ENCODE assay signal across 8 cellular contexts in genomic region chr17:6420173-6420641, GRCh38. TPM values are rescaled to one million over a fixed set of nuclear protein-coding genes. Genes with fewer than 3 reads are reported as not detected.
A peak's percentile ranks its signal among the peaks of the same experiment; 100 is the strongest.
DNase-seq lines count a peak whose midpoint lies in the region; ATAC-seq and TF ChIP-seq lines count a peak whose summit lies in the region.

No MANE protein-coding gene starts in this region.

- DNase-seq in MCF 10A (ENCODE audit: unreplicated experiment) = peak; percentile 16
- DNase-seq in breast epithelium (ENCODE audit: low spot score in 2 of 2) = no peak
- no peak for DNase-seq in RWPE2 (ENCODE audit: low spot score)
- DNase-seq in fibroblast of mammary gland (ENCODE audit: low read depth) = peak; percentile 12
- DNase-seq in stimulated activated effector memory CD8-positive, alpha-beta T cell treated with anti-CD3 and anti-CD28 coated beads, Interleukin-12 subunit alpha, Interleukin-12 subunit beta, amount 100 ng/mL, for 72 hours (ENCODE audit: low spot score in 2 of 2) = no peak
- DNase-seq in NCI-H2081 treated with DMSO at 0.1 percent for 48 hours (lab: John Stamatoyannopoulos, UW) = no peak
- DNase-seq in NCI-H1092 (lab: John Stamatoyannopoulos, UW) = no peak
- no peak for DNase-seq in Ammon's horn (ENCODE audit: low spot score)

- no peaks in the 10 kb centered on the region for H3K36me3 Mint-ChIP-seq in MCF 10A (ENCODE audit: insufficient read depth, unreplicated experiment)
- H3K36me3 Mint-ChIP-seq in stimulated activated effector memory CD8-positive, alpha-beta T cell treated with anti-CD3 and anti-CD28 coated beads, Interleukin-12 subunit alpha, Interleukin-12 subunit beta, amount 100 ng/mL, for 72 hours = no peaks in the 10 kb centered on the region

- no peak for TF ChIP-seq POLR2A in breast epithelium (IDR thresholded peaks at IDR 0.05)

- no peaks in the 10 kb centered on the region for H3K4me1 Mint-ChIP-seq in MCF 10A (ENCODE audit: insufficient read depth, unreplicated experiment)
- H3K4me1 Mint-ChIP-seq in stimulated activated effector memory CD8-positive, alpha-beta T cell treated with anti-CD3 and anti-CD28 coated beads, Interleukin-12 subunit alpha, Interleukin-12 subunit beta, amount 100 ng/mL, for 72 hours = peaks cover 10% of the 10 kb centered on the region

- no peak for TF ChIP-seq CTCF in MCF 10A (IDR thresholded peaks at IDR 0.05; ENCODE audit: unreplicated experiment)
- TF ChIP-seq CTCF in breast epithelium (IDR thresholded peaks at IDR 0.05) = peak in 1 of 3 donors; percentile 13
- TF ChIP-seq CTCF in RWPE2 (IDR thresholded peaks at IDR 0.05; ENCODE audit: poor library complexity, severe bottlenecking) = peak; percentile 16
- TF ChIP-seq CTCF in fibroblast of mammary gland (conservative IDR thresholded peaks at IDR 0.05; ENCODE audit: control insufficient read depth, insufficient read depth, low read depth, low read length) = peak; percentile 43

- intact Hi-C loops in MCF 10A (cut with micrococcal nuclease) = loop anchor here (5.0 kb wide), 1 partner anchor 1173 kb away; no protein-coding TSS in a partner anchor
- intact Hi-C loops in breast epithelium (cut with DNase I; ENCODE audit: low total_unique reads) = no loop called here

- H3K27ac ChIP-seq in breast epithelium (no peak overlapping the region), RWPE2 (ENCODE audit: poor library complexity, severe bottlenecking) (no peak overlapping the region)

- CTCF ChIA-PET in MCF 10A (lab: Yijun Ruan, JAX) = interaction anchor here (0.6 to 1.6 kb wide), 5 partner anchors 138 to 1201 kb away, joined by 3 to 8 read pairs (median 3); no protein-coding TSS in a partner anchor

- H3K36me3 ChIP-seq in breast epithelium = no peaks in the 10 kb centered on the region
- H3K36me3 ChIP-seq in RWPE2 (ENCODE audit: low read depth) = no peaks in the 10 kb centered on the region

- POLR2A ChIA-PET in MCF 10A (lab: Yijun Ruan, JAX) = interaction anchor here (0.7 kb wide), 1 partner anchor 133 kb away, joined by 3 read pairs; no protein-coding TSS in a partner anchor

- H3K4me1 ChIP-seq in breast epithelium = no peaks in the 10 kb centered on the region
- no peaks in the 10 kb centered on the region for H3K4me1 ChIP-seq in RWPE2 (ENCODE audit: insufficient read depth, poor library complexity, severe bottlenecking)

- H3K27me3 ChIP-seq in breast epithelium (peaks cover 0 to 31% of the 10 kb centered on the region in 2 donors), RWPE2 (ENCODE audit: insufficient read depth, poor library complexity, severe bottlenecking) (no peaks in the 10 kb centered on the region)

- no peak overlapping the region for H3K27ac Mint-ChIP-seq in MCF 10A (ENCODE audit: low read depth, unreplicated experiment)
- H3K27ac Mint-ChIP-seq in stimulated activated effector memory CD8-positive, alpha-beta T cell treated with anti-CD3 and anti-CD28 coated beads, Interleukin-12 subunit alpha, Interleukin-12 subunit beta, amount 100 ng/mL, for 72 hours = no peak overlapping the region

- no peak overlapping the region for H3K4me3 Mint-ChIP-seq in MCF 10A (ENCODE audit: unreplicated experiment)
- H3K4me3 Mint-ChIP-seq in stimulated activated effector memory CD8-positive, alpha-beta T cell treated with anti-CD3 and anti-CD28 coated beads, Interleukin-12 subunit alpha, Interleukin-12 subunit beta, amount 100 ng/mL, for 72 hours = no peak overlapping the region

- H3K9me3 Mint-ChIP-seq in MCF 10A (ENCODE audit: unreplicated experiment) = no peaks in the 10 kb centered on the region
- no peaks in the 10 kb centered on the region for H3K9me3 Mint-ChIP-seq in stimulated activated effector memory CD8-positive, alpha-beta T cell treated with anti-CD3 and anti-CD28 coated beads, Interleukin-12 subunit alpha, Interleukin-12 subunit beta, amount 100 ng/mL, for 72 hours

- no peaks in the 10 kb centered on the region for H3K9me3 ChIP-seq in breast epithelium
- no peaks in the 10 kb centered on the region for H3K9me3 ChIP-seq in RWPE2 (ENCODE audit: severe bottlenecking)

- H3K27me3 Mint-ChIP-seq in MCF 10A (ENCODE audit: insufficient read depth, unreplicated experiment) = peaks cover 12% of the 10 kb centered on the region

- H3K4me3 ChIP-seq in breast epithelium (no peak overlapping the region), RWPE2 (ENCODE audit: severe bottlenecking) (no peak overlapping the region), fibroblast of mammary gland (ENCODE audit: control insufficient read depth, low read depth, low read length) (no peak overlapping the region)

- BruUV-seq in MCF 10A (replicated peaks; lab: Mats Ljungman, UMichigan) = no TSS peak

- ATAC-seq in RWPE2 (ENCODE audit: low read depth) = 0 out of 3 replicates have a peak, but pooled peaks have one; percentile 8
- peak; percentile 33 for ATAC-seq in stimulated activated effector memory CD8-positive, alpha-beta T cell treated with anti-CD3 and anti-CD28 coated beads, Interleukin-12 subunit alpha, Interleukin-12 subunit beta, amount 100 ng/mL, for 72 hours

RNA-seq across cellular contexts. Expression of gene AIPL1, which starts 14.7 kb away (rescaled TPM):
- total RNA-seq in MCF 10A (2022) (not detected in 2 replicates), breast epithelium (not detected)

RNA-seq across cellular contexts. Expression of gene PIMREG, which starts 24.0 kb away (rescaled TPM):
- total RNA-seq in MCF 10A (2022) (11.0 and 21.7 TPM in 2 replicates), breast epithelium (1 to 10 TPM in 1 of 3 donors, not detected in 2; 4.3 TPM)

Comparison
In these comparisons a context has a peak if more than half of its experiments do, and no peak if none do; other contexts are left out.
1. DNase-seq: peak in MCF 10A (single experiment) and fibroblast of mammary gland (single experiment); none in breast epithelium (0 of 2), RWPE2 (single experiment), stimulated activated effector memory CD8-positive, alpha-beta T cell treated with anti-CD3 and anti-CD28 coated beads, Interleukin-12 subunit alpha, Interleukin-12 subunit beta, amount 100 ng/mL, for 72 hours (0 of 2), NCI-H2081 treated with DMSO at 0.1 percent for 48 hours (single experiment), NCI-H1092 (single experiment) and Ammon's horn (single experiment).